In the genomic region with DNA sequence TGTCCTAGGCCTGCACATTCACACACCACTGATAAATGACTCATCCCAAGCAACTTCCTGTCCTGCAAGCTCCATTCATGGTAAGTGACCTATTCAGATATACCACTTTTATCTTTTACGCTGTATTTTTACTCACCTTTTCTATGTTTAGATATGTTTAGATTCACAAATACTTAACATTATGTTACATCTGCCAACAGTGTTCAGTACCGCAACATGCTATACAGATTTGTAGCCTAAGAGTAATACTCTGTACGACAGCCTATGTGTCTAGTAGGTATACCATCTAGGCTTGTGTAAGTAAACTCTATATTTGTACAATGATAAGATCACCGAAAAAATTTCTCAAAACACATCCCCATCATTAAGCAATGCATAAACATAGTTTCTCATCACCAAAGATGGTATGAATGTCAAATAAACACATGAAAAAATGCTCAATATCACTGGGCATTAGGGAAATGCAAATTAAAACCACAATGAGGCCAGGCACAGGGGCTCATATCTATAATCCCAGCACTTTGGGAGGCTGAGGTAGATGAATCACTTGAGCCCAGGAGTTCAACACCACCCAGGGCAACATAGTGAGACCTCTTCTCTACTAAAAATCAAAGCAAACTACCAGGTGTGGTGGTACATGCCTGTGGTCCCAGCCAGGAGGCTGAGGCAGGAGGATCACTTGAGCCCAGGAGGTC, we compare ENCODE assay signal across 1 cellular context.
TF ChIP-seq lines count a peak whose summit lies in the region.

No MANE protein-coding gene starts in this region.

TF ChIP-seq in HepG2, 621 proteins besides CTCF, POLR2A, EP300 and RAD21 (continues in another document):
- TF ChIP-seq, protein P1, sequence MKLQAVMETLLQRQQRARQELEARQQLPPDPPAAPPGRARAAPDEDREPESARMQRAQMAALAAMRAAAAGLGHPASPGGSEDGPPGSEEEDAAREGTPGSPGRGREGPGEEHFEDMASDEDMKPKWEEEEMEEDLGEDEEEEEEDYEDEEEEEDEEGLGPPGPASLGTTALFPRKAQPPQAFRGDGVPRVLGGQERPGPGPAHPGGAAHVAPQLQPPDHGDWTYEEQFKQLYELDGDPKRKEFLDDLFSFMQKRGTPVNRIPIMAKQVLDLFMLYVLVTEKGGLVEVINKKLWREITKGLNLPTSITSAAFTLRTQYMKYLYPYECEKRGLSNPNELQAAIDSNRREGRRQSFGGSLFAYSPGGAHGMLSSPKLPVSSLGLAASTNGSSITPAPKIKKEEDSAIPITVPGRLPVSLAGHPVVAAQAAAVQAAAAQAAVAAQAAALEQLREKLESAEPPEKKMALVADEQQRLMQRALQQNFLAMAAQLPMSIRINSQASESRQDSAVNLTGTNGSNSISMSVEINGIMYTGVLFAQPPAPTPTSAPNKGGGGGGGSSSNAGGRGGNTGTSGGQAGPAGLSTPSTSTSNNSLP (IDR thresholded peaks at IDR 0.05; ENCODE audit: low read depth, low read length), result peak; percentile 94
- TF ChIP-seq TSC22D2 (CRISPR knock-in tag; IDR thresholded peaks at IDR 0.05; ENCODE audit: borderline replicate concordance) (no peak), ZNF670 (CRISPR knock-in tag; IDR thresholded peaks at IDR 0.05; ENCODE audit: borderline replicate concordance) (peak; percentile 59; the same call in 1 of the 2 replicates), SKI (IDR thresholded peaks at IDR 0.05; ENCODE audit: partially characterized antibody) (peak; percentile 55), ZNF788 (CRISPR knock-in tag; IDR thresholded peaks at IDR 0.05; ENCODE audit: borderline replicate concordance) (no peak), ZNF121 (CRISPR knock-in tag; IDR thresholded peaks at IDR 0.05) (peak; percentile 92), KLF16 (CRISPR knock-in tag; IDR thresholded peaks at IDR 0.05) (no peak), SALL1 (CRISPR knock-in tag; IDR thresholded peaks at IDR 0.05) (peak; percentile 62), CREB1 (IDR thresholded peaks at IDR 0.05) (no peak), CREB1 (CRISPR knock-in tag; IDR thresholded peaks at IDR 0.05) (peak; percentile 30; the same call in 1 of the 2 replicates), NCOA5 (CRISPR knock-in tag; IDR thresholded peaks at IDR 0.05) (no peak), IRF2 (CRISPR knock-in tag; IDR thresholded peaks at IDR 0.05) (0 out of 2 replicates have a peak, but pooled peaks have one; percentile 17), HMG20A (CRISPR knock-in tag; IDR thresholded peaks at IDR 0.05; ENCODE audit: borderline replicate concordance) (peak; percentile 48; the same call in 1 of the 2 replicates), MED1 (CRISPR knock-in tag; IDR thresholded peaks at IDR 0.05) (peak; percentile 35; the same call in 1 of the 2 replicates), SOX6 (IDR thresholded peaks at IDR 0.05) (no peak), SOX6 (CRISPR knock-in tag; IDR thresholded peaks at IDR 0.05) (peak; percentile 49; the same call in 1 of the 2 replicates), NFATC3 (CRISPR knock-in tag; IDR thresholded peaks at IDR 0.05) (no peak), ZFP1 (CRISPR knock-in tag; IDR thresholded peaks at IDR 0.05) (0 out of 2 replicates have a peak, but pooled peaks have one; percentile 43), SIX4 (CRISPR knock-in tag; IDR thresholded peaks at IDR 0.05) (no peak), FOSL1 (CRISPR knock-in tag; IDR thresholded peaks at IDR 0.05; ENCODE audit: borderline replicate concordance) (0 out of 2 replicates have a peak, but pooled peaks have one; percentile 22), HDAC1 (CRISPR knock-in tag; IDR thresholded peaks at IDR 0.05) (peak; percentile 43), KAT8 (CRISPR knock-in tag; IDR thresholded peaks at IDR 0.05) (peak; percentile 28; the same call in 1 of the 2 replicates), ZFP62 (CRISPR knock-in tag; IDR thresholded peaks at IDR 0.05) (no peak), PPARG (CRISPR knock-in tag; conservative IDR thresholded peaks at IDR 0.05) (peak; percentile 13; the same call in 1 of the 2 replicates), DPF2 (CRISPR knock-in tag; IDR thresholded peaks at IDR 0.05; ENCODE audit: borderline replicate concordance, low read depth) (peak; percentile 32; the same call in 1 of the 2 replicates), FOXA1 (IDR thresholded peaks at IDR 0.05) (0 out of 2 replicates have a peak, but pooled peaks have one; percentile 39), FOXA1 (CRISPR knock-in tag; IDR thresholded peaks at IDR 0.05) (peak; percentile 63; the same call in 1 of the 2 replicates), SMAD3 (CRISPR knock-in tag; IDR thresholded peaks at IDR 0.05) (0 out of 2 replicates have a peak, but pooled peaks have one; percentile 23), FOXA3 (CRISPR knock-in tag; IDR thresholded peaks at IDR 0.05) (peak; percentile 73), TBX2 (CRISPR knock-in tag; IDR thresholded peaks at IDR 0.05; ENCODE audit: borderline replicate concordance) (peak; percentile 43; the same call in 1 of the 2 replicates), MIER3 (CRISPR knock-in tag; IDR thresholded peaks at IDR 0.05; ENCODE audit: borderline replicate concordance) (0 out of 2 replicates have a peak, but pooled peaks have one; percentile 16), ZFX (CRISPR knock-in tag; IDR thresholded peaks at IDR 0.05; ENCODE audit: low read depth) (peak; percentile 44; the same call in 1 of the 2 replicates), ETV5 (CRISPR knock-in tag; IDR thresholded peaks at IDR 0.05; ENCODE audit: borderline replicate concordance) (peak; percentile 67; the same call in 1 of the 2 replicates), FOSL2 (CRISPR knock-in tag; IDR thresholded peaks at IDR 0.05) (peak; percentile 94), SRF (IDR thresholded peaks at IDR 0.05; ENCODE audit: low read depth, low read length) (peak; percentile 75), FOXK1 (CRISPR knock-in tag; IDR thresholded peaks at IDR 0.05; ENCODE audit: borderline replicate concordance, low read depth) (0 out of 2 replicates have a peak, but pooled peaks have one; percentile 11), TCF7 (IDR thresholded peaks at IDR 0.05; ENCODE audit: low read depth) (0 out of 2 replicates have a peak, but pooled peaks have one; percentile 20), CBFB (CRISPR knock-in tag; IDR thresholded peaks at IDR 0.05) (0 out of 2 replicates have a peak, but pooled peaks have one; percentile 27), CREM (IDR thresholded peaks at IDR 0.05) (peak; percentile 20; the same call in 1 of the 2 replicates), CREM (CRISPR knock-in tag; IDR thresholded peaks at IDR 0.05) (no peak)
- TF ChIP-seq, protein P2, sequence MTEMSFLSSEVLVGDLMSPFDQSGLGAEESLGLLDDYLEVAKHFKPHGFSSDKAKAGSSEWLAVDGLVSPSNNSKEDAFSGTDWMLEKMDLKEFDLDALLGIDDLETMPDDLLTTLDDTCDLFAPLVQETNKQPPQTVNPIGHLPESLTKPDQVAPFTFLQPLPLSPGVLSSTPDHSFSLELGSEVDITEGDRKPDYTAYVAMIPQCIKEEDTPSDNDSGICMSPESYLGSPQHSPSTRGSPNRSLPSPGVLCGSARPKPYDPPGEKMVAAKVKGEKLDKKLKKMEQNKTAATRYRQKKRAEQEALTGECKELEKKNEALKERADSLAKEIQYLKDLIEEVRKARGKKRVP (CRISPR knock-in tag; IDR thresholded peaks at IDR 0.05), result 0 out of 4 replicates have a peak, but pooled peaks of 1 of the 2 experiments have one; percentile 39
- TF ChIP-seq, protein P3, sequence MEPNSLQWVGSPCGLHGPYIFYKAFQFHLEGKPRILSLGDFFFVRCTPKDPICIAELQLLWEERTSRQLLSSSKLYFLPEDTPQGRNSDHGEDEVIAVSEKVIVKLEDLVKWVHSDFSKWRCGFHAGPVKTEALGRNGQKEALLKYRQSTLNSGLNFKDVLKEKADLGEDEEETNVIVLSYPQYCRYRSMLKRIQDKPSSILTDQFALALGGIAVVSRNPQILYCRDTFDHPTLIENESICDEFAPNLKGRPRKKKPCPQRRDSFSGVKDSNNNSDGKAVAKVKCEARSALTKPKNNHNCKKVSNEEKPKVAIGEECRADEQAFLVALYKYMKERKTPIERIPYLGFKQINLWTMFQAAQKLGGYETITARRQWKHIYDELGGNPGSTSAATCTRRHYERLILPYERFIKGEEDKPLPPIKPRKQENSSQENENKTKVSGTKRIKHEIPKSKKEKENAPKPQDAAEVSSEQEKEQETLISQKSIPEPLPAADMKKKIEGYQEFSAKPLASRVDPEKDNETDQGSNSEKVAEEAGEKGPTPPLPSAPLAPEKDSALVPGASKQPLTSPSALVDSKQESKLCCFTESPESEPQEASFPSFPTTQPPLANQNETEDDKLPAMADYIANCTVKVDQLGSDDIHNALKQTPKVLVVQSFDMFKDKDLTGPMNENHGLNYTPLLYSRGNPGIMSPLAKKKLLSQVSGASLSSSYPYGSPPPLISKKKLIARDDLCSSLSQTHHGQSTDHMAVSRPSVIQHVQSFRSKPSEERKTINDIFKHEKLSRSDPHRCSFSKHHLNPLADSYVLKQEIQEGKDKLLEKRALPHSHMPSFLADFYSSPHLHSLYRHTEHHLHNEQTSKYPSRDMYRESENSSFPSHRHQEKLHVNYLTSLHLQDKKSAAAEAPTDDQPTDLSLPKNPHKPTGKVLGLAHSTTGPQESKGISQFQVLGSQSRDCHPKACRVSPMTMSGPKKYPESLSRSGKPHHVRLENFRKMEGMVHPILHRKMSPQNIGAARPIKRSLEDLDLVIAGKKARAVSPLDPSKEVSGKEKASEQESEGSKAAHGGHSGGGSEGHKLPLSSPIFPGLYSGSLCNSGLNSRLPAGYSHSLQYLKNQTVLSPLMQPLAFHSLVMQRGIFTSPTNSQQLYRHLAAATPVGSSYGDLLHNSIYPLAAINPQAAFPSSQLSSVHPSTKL (CRISPR knock-in tag; IDR thresholded peaks at IDR 0.05), result peak; percentile 68; the same call in 1 of the 2 replicates
- TF ChIP-seq, protein P4, sequence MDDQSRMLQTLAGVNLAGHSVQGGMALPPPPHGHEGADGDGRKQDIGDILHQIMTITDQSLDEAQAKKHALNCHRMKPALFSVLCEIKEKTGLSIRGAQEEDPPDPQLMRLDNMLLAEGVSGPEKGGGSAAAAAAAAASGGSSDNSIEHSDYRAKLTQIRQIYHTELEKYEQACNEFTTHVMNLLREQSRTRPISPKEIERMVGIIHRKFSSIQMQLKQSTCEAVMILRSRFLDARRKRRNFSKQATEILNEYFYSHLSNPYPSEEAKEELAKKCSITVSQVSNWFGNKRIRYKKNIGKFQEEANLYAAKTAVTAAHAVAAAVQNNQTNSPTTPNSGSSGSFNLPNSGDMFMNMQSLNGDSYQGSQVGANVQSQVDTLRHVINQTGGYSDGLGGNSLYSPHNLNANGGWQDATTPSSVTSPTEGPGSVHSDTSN (CRISPR knock-in tag; IDR thresholded peaks at IDR 0.05; ENCODE audit: borderline replicate concordance), result no peak
- TF ChIP-seq, protein P5, sequence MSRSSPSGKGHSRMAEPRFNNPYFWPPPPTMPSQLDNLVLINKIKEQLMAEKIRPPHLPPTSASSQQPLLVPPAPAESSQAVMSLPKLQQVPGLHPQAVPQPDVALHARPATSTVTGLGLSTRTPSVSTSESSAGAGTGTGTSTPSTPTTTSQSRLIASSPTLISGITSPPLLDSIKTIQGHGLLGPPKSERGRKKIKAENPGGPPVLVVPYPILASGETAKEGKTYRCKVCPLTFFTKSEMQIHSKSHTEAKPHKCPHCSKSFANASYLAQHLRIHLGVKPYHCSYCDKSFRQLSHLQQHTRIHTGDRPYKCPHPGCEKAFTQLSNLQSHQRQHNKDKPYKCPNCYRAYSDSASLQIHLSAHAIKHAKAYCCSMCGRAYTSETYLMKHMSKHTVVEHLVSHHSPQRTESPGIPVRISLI (CRISPR knock-in tag; IDR thresholded peaks at IDR 0.05; ENCODE audit: borderline replicate concordance), result peak; percentile 62; the same call in 1 of the 2 replicates
- TF ChIP-seq, protein P6, sequence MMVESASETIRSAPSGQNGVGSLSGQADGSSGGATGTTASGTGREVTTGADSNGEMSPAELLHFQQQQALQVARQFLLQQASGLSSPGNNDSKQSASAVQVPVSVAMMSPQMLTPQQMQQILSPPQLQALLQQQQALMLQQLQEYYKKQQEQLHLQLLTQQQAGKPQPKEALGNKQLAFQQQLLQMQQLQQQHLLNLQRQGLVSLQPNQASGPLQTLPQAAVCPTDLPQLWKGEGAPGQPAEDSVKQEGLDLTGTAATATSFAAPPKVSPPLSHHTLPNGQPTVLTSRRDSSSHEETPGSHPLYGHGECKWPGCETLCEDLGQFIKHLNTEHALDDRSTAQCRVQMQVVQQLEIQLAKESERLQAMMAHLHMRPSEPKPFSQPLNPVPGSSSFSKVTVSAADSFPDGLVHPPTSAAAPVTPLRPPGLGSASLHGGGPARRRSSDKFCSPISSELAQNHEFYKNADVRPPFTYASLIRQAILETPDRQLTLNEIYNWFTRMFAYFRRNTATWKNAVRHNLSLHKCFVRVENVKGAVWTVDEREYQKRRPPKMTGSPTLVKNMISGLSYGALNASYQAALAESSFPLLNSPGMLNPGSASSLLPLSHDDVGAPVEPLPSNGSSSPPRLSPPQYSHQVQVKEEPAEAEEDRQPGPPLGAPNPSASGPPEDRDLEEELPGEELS (CRISPR knock-in tag; IDR thresholded peaks at IDR 0.05), result peak; percentile 76
- TF ChIP-seq, protein P7, sequence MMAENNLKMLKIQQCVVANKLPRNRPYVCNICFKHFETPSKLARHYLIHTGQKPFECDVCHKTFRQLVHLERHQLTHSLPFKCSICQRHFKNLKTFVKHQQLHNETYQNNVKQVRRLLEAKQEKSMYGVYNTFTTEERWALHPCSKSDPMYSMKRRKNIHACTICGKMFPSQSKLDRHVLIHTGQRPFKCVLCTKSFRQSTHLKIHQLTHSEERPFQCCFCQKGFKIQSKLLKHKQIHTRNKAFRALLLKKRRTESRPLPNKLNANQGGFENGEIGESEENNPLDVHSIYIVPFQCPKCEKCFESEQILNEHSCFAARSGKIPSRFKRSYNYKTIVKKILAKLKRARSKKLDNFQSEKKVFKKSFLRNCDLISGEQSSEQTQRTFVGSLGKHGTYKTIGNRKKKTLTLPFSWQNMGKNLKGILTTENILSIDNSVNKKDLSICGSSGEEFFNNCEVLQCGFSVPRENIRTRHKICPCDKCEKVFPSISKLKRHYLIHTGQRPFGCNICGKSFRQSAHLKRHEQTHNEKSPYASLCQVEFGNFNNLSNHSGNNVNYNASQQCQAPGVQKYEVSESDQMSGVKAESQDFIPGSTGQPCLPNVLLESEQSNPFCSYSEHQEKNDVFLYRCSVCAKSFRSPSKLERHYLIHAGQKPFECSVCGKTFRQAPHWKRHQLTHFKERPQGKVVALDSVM (CRISPR knock-in tag; IDR thresholded peaks at IDR 0.05), result peak; percentile 98
- TF ChIP-seq, protein P8, sequence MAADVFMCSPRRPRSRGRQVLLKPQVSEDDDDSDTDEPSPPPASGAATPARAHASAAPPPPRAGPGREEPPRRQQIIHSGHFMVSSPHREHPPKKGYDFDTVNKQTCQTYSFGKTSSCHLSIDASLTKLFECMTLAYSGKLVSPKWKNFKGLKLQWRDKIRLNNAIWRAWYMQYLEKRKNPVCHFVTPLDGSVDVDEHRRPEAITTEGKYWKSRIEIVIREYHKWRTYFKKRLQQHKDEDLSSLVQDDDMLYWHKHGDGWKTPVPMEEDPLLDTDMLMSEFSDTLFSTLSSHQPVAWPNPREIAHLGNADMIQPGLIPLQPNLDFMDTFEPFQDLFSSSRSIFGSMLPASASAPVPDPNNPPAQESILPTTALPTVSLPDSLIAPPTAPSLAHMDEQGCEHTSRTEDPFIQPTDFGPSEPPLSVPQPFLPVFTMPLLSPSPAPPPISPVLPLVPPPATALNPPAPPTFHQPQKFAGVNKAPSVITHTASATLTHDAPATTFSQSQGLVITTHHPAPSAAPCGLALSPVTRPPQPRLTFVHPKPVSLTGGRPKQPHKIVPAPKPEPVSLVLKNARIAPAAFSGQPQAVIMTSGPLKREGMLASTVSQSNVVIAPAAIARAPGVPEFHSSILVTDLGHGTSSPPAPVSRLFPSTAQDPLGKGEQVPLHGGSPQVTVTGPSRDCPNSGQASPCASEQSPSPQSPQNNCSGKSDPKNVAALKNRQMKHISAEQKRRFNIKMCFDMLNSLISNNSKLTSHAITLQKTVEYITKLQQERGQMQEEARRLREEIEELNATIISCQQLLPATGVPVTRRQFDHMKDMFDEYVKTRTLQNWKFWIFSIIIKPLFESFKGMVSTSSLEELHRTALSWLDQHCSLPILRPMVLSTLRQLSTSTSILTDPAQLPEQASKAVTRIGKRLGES (CRISPR knock-in tag; IDR thresholded peaks at IDR 0.05; ENCODE audit: borderline replicate concordance), result no peak
